ENCODE assay signal across 8 cellular contexts in the genomic region with DNA sequence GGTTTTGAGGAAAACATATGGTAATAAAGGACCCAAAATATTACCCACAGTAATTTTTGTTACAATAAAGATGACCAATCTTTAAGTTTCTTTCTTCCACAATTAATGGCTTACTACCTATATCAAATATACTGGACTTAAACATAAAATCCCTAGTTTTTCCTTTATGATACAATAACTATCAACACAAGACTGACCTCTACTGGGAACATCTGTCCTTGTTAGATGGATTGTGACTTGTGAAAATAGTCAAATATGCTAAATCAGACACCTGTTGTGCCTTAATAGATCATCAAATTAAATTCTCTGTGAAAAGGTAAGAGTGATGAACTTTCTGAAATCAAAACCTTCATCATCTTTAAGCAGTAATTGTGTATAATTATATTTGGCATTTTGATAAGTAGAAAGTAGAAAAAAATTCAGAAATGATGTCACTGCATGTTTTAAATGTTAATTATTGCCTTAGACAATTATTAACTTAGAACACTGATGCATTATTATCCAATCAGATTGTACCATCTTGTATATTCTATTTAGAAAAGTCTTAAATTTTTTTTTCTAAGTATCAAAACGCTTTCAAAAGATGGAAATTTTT.
A peak's percentile ranks its signal among the peaks of the same experiment; 100 is the strongest.
DNase-seq lines count a peak whose midpoint lies in the region; ATAC-seq and TF ChIP-seq lines count a peak whose summit lies in the region.

No MANE protein-coding gene starts in this region.

- no peak overlapping the region for H3K4me3 Mint-ChIP-seq in stimulated activated effector memory CD8-positive, alpha-beta T cell treated with anti-CD3 and anti-CD28 coated beads, Interleukin-12 subunit alpha, Interleukin-12 subunit beta, amount 100 ng/mL, for 72 hours
- H3K4me3 Mint-ChIP-seq in activated T-cell treated with anti-CD3 and anti-CD28 coated beads, Interleukin-2, amount 50 U/mL, for 72 hours, result no peak overlapping the region

- H3K4me3 ChIP-seq in LNCaP clone FGC (ENCODE audit: low read depth, low read length), result no peak overlapping the region

- H3K36me3 Mint-ChIP-seq in stimulated activated effector memory CD8-positive, alpha-beta T cell treated with anti-CD3 and anti-CD28 coated beads, Interleukin-12 subunit alpha, Interleukin-12 subunit beta, amount 100 ng/mL, for 72 hours, result no peaks in the 10 kb centered on the region
- H3K36me3 Mint-ChIP-seq in activated T-cell treated with anti-CD3 and anti-CD28 coated beads, Interleukin-2, amount 50 U/mL, for 72 hours (ENCODE audit: insufficient read depth in 2 of 2), result no peaks in the 10 kb centered on the region

- H3K4me1 Mint-ChIP-seq in stimulated activated effector memory CD8-positive, alpha-beta T cell treated with anti-CD3 and anti-CD28 coated beads, Interleukin-12 subunit alpha, Interleukin-12 subunit beta, amount 100 ng/mL, for 72 hours, result no peaks in the 10 kb centered on the region
- no peaks in the 10 kb centered on the region for H3K4me1 Mint-ChIP-seq in activated T-cell treated with anti-CD3 and anti-CD28 coated beads, Interleukin-2, amount 50 U/mL, for 72 hours (ENCODE audit: low read depth)

- H3K27ac Mint-ChIP-seq in stimulated activated effector memory CD8-positive, alpha-beta T cell treated with anti-CD3 and anti-CD28 coated beads, Interleukin-12 subunit alpha, Interleukin-12 subunit beta, amount 100 ng/mL, for 72 hours, result no peak overlapping the region
- no peak overlapping the region for H3K27ac Mint-ChIP-seq in activated T-cell treated with anti-CD3 and anti-CD28 coated beads, Interleukin-2, amount 50 U/mL, for 72 hours

- peak; percentile 36 for DNase-seq in LNCaP clone FGC (ENCODE audit: low read depth)
- DNase-seq in dermis blood vessel endothelial cell, result peak; percentile 36
- peak; percentile 81 for DNase-seq in pons (ENCODE audit: low spot score)
- DNase-seq in stimulated activated effector memory CD8-positive, alpha-beta T cell treated with anti-CD3 and anti-CD28 coated beads, Interleukin-12 subunit alpha, Interleukin-12 subunit beta, amount 100 ng/mL, for 72 hours (ENCODE audit: low spot score in 2 of 2), result no peak
- DNase-seq in stimulated activated CD4-positive, alpha-beta T cell treated with anti-CD3 and anti-CD28 coated beads, Interleukin-2, amount 100 ng/mL, for 24 hours, result no peak
- no peak for DNase-seq in activated T-cell treated with anti-CD3 and anti-CD28 coated beads, Interleukin-2, amount 50 U/mL, for 72 hours
- no peak for DNase-seq in GM19240 (ENCODE audit: insufficient read length, low spot score)

- TF ChIP-seq CTCF in GM12872 (IDR thresholded peaks at IDR 0.05; ENCODE audit: insufficient read depth, low read depth, low read length) (0 out of 3 replicates have a peak, but pooled peaks have one; percentile 12), LNCaP clone FGC (IDR thresholded peaks at IDR 0.05; ENCODE audit: control insufficient read depth, extremely low read depth, insufficient read depth) (peak; percentile 72)

- H3K27me3 Mint-ChIP-seq in activated T-cell treated with anti-CD3 and anti-CD28 coated beads, Interleukin-2, amount 50 U/mL, for 72 hours (ENCODE audit: low read depth), result no peaks in the 10 kb centered on the region

- no peak for ATAC-seq in stimulated activated effector memory CD8-positive, alpha-beta T cell treated with anti-CD3 and anti-CD28 coated beads, Interleukin-12 subunit alpha, Interleukin-12 subunit beta, amount 100 ng/mL, for 72 hours
- no peak for ATAC-seq in activated T-cell treated with anti-CD3 and anti-CD28 coated beads, Interleukin-2, amount 50 U/mL, for 72 hours (replicated peaks in 1 of 2)

- H3K9me3 Mint-ChIP-seq in stimulated activated effector memory CD8-positive, alpha-beta T cell treated with anti-CD3 and anti-CD28 coated beads, Interleukin-12 subunit alpha, Interleukin-12 subunit beta, amount 100 ng/mL, for 72 hours, result peaks cover 4% of the 10 kb centered on the region
- peaks cover 0 to 3% of the 10 kb centered on the region in 2 donors for H3K9me3 Mint-ChIP-seq in activated T-cell treated with anti-CD3 and anti-CD28 coated beads, Interleukin-2, amount 50 U/mL, for 72 hours

Comparison
In these comparisons a context has a peak if more than half of its experiments do, and no peak if none do; other contexts are left out.
1. DNase-seq: peak in LNCaP clone FGC (single experiment), dermis blood vessel endothelial cell (single experiment) and pons (single experiment); none in stimulated activated effector memory CD8-positive, alpha-beta T cell treated with anti-CD3 and anti-CD28 coated beads, Interleukin-12 subunit alpha, Interleukin-12 subunit beta, amount 100 ng/mL, for 72 hours (0 of 2), stimulated activated CD4-positive, alpha-beta T cell treated with anti-CD3 and anti-CD28 coated beads, Interleukin-2, amount 100 ng/mL, for 24 hours (0 of 2), activated T-cell treated with anti-CD3 and anti-CD28 coated beads, Interleukin-2, amount 50 U/mL, for 72 hours (0 of 2) and GM19240 (single experiment).